Comparison of ENCODE assay signal across 33 cellular contexts in genomic region chr19:30783936-30784335, GRCh38.
"Had no signal": no experiment of that assay in that cellular context is flagged by ENCODE, and none has a peak within 500 bp of the region (broad histone marks: within the 10 kb centered on the region; RNA-seq: fewer than 3 reads in every experiment).

No MANE protein-coding gene starts in this region.

- H3K4me1 Mint-ChIP-seq: activated naive CD8-positive, alpha-beta T cell treated with anti-CD3 and anti-CD28 coated beads for 36 hours; activated T-helper 17 cell treated with anti-CD3 and anti-CD28 coated beads, Interleukin-2, amount 50 U/mL, for 72 hours; central memory CD8-positive, alpha-beta T cell had no signal

- H3K27ac Mint-ChIP-seq: activated naive CD8-positive, alpha-beta T cell treated with anti-CD3 and anti-CD28 coated beads for 36 hours; activated T-cell treated with anti-CD3 and anti-CD28 coated beads, Interleukin-2, amount 50 U/mL, for 72 hours; activated T-helper 17 cell treated with anti-CD3 and anti-CD28 coated beads, Interleukin-2, amount 50 U/mL, for 72 hours had no signal

- H3K9me3 ChIP-seq: MG63, Peyer's patch, SJSA1 had no signal

- H3K9me3 Mint-ChIP-seq: activated naive CD8-positive, alpha-beta T cell treated with anti-CD3 and anti-CD28 coated beads for 36 hours; activated T-cell treated with anti-CD3 and anti-CD28 coated beads, Interleukin-2, amount 50 U/mL, for 72 hours; activated T-helper 17 cell treated with anti-CD3 and anti-CD28 coated beads, Interleukin-2, amount 50 U/mL, for 72 hours; central memory CD8-positive, alpha-beta T cell had no signal

- H3K36me3 Mint-ChIP-seq: activated naive CD8-positive, alpha-beta T cell treated with anti-CD3 and anti-CD28 coated beads for 36 hours had no signal

- H3K27ac ChIP-seq: brain microvascular endothelial cell, Peyer's patch, SJSA1, WERI-Rb-1 had no signal

- H3K4me1 ChIP-seq: Peyer's patch, SJSA1 had no signal

- H3K36me3 ChIP-seq: brain microvascular endothelial cell, MG63, Peyer's patch, SJSA1, WERI-Rb-1 had no signal

- H3K27me3 ChIP-seq: brain microvascular endothelial cell, MG63, Peyer's patch, SJSA1 had no signal

- DNase-seq: activated CD4-positive, alpha-beta T cell treated with anti-CD3 and anti-CD28 coated beads for 1 hour; activated CD4-positive, alpha-beta T cell treated with anti-CD3 and anti-CD28 coated beads for 48 hours; activated CD4-positive, alpha-beta T cell treated with anti-CD3 and anti-CD28 coated beads, Interleukin-2, amount 50 U/mL, for 4 hours; activated CD4-positive, CD25-positive, alpha-beta regulatory T cell; activated effector memory CD4-positive, alpha-beta T cell treated with anti-CD3 and anti-CD28 coated beads, Interleukin-2, amount 50 U/mL, for 16 hours; activated naive CD4-positive, alpha-beta T cell; activated naive CD4-positive, alpha-beta T cell treated with anti-CD3 and anti-CD28 coated beads, Interleukin-2, amount 50 U/mL, for 16 hours; activated naive CD8-positive, alpha-beta T cell treated with anti-CD3 and anti-CD28 coated beads for 36 hours; activated T-cell treated with anti-CD3 and anti-CD28 coated beads, Interleukin-2, amount 50 U/mL, for 1 hour; activated T-cell treated with anti-CD3 and anti-CD28 coated beads, Interleukin-2, amount 50 U/mL, for 72 hours; amniotic stem cell; aorta; brain microvascular endothelial cell; Kasumi-1; MG63; NCI-H1048; NCI-H1105 treated with DMSO at 0.1 percent for 48 hours; NCI-H1436; NCI-H1694; NCI-H1930; NCI-H2081 treated with DMSO at 0.1 percent for 48 hours; NCI-H226; NCI-H524 treated with DMSO at 0.1 percent for 48 hours; PC-3; Peyer's patch; RPMI8226; SHP77 treated with DMSO at 0.1 percent for 48 hours; SW 1271; T1000; WERI-Rb-1 had no signal

- H3K4me3 ChIP-seq: MG63, Peyer's patch, SJSA1 had no signal

- H3K4me3 Mint-ChIP-seq: activated naive CD8-positive, alpha-beta T cell treated with anti-CD3 and anti-CD28 coated beads for 36 hours; activated T-cell treated with anti-CD3 and anti-CD28 coated beads, Interleukin-2, amount 50 U/mL, for 72 hours; activated T-helper 17 cell treated with anti-CD3 and anti-CD28 coated beads, Interleukin-2, amount 50 U/mL, for 72 hours; central memory CD8-positive, alpha-beta T cell had no signal
